In the genomic region with DNA sequence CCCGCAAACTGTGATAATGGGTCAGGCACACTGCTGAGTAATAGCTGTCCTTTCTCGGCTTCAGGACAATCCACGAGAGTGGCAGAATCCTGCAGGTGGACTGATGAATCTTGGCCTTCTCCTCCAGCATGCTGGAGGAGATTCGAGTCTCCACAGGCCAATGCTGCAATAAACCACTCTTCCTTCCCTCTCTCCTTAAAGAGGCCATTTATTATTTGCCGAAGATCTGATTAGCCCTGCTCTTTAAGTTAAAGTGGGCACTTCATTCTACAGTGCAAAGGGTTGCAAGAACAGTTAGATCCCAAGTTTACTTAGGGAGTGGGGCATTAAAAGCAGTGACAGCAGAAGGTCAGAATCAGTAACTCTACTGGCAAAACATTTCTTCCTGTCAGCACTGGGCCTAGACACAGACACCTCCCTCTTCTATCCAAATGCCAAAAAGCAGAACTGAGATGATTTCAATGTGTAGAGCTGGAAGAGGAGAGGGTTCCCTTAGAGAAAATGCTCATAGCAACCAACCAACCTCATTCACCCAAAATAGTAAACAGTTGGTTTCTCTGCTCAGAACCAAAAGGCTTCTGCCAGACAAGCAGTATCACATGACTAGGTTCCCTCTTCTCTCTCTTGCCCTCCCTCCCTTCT, we compare ENCODE assay signal across 8 cellular contexts.
DNase-seq lines count a peak whose midpoint lies in the region; ATAC-seq and TF ChIP-seq lines count a peak whose summit lies in the region.

No MANE protein-coding gene starts in this region.

- peak overlapping the region; percentile 3; the same call in 1 of the 2 replicates for H2AFZ ChIP-seq in OCI-LY7 (ENCODE audit: low read length)

- H3K27ac Mint-ChIP-seq in activated T-cell treated with anti-CD3 and anti-CD28 coated beads, Interleukin-2, amount 50 U/mL, for 24 hours: peak overlapping the region; percentile 70

- peaks cover 63% of the 10 kb centered on the region for H3K4me1 ChIP-seq in OCI-LY7 (ENCODE audit: insufficient read depth, low read length, poor library complexity, severe bottlenecking)

- H3K36me3 Mint-ChIP-seq in activated T-cell treated with anti-CD3 and anti-CD28 coated beads, Interleukin-2, amount 50 U/mL, for 24 hours (ENCODE audit: low read depth): peaks cover 4% of the 10 kb centered on the region
- peaks cover 7% of the 10 kb centered on the region for H3K36me3 Mint-ChIP-seq in activated T-cell treated with anti-CD3 and anti-CD28 coated beads, Interleukin-2, amount 50 U/mL, for 4 hours (ENCODE audit: insufficient read depth)

- no peak for ATAC-seq in activated T-cell treated with anti-CD3 and anti-CD28 coated beads, Interleukin-2, amount 50 U/mL, for 4 hours
- ATAC-seq in HG02885 (IDR thresholded peaks at IDR 0.05; ENCODE audit: poor library complexity, unreplicated experiment): peak; percentile 88

- peak overlapping the region; percentile 85 for H3K27ac ChIP-seq in OCI-LY7 (ENCODE audit: low read depth, low read length, poor library complexity, severe bottlenecking)
- peak overlapping the region in 20 of 21 experiments; percentile 18 to 82 (median 58) for H3K27ac ChIP-seq in skin epidermis

- no peaks in the 10 kb centered on the region for H3K27me3 Mint-ChIP-seq in activated T-cell treated with anti-CD3 and anti-CD28 coated beads, Interleukin-2, amount 50 U/mL, for 24 hours
- no peaks in the 10 kb centered on the region for H3K27me3 Mint-ChIP-seq in activated T-cell treated with anti-CD3 and anti-CD28 coated beads, Interleukin-2, amount 50 U/mL, for 4 hours (ENCODE audit: low read depth)

- intact Hi-C loops in OCI-LY7 (cut with micrococcal nuclease; ENCODE audit: unreplicated experiment): loop anchor here (1.0 kb wide), 1 partner anchor 56 kb away; no protein-coding TSS in a partner anchor

- no peak overlapping the region for H3K4me3 Mint-ChIP-seq in activated T-cell treated with anti-CD3 and anti-CD28 coated beads, Interleukin-2, amount 50 U/mL, for 24 hours
- H3K4me3 Mint-ChIP-seq in activated T-cell treated with anti-CD3 and anti-CD28 coated beads, Interleukin-2, amount 50 U/mL, for 4 hours: no peak overlapping the region

- H3K9me2 ChIP-seq in OCI-LY7 (ENCODE audit: insufficient read depth, low read length): no peaks in the 10 kb centered on the region

- H3K4me1 Mint-ChIP-seq in activated T-cell treated with anti-CD3 and anti-CD28 coated beads, Interleukin-2, amount 50 U/mL, for 24 hours (ENCODE audit: low read depth): peaks cover 44% of the 10 kb centered on the region
- H3K4me1 Mint-ChIP-seq in activated T-cell treated with anti-CD3 and anti-CD28 coated beads, Interleukin-2, amount 50 U/mL, for 4 hours (ENCODE audit: low read depth): peaks cover 39% of the 10 kb centered on the region

- H3K9me3 ChIP-seq in OCI-LY7 (ENCODE audit: low read length): no peaks in the 10 kb centered on the region

- H3K79me2 ChIP-seq in OCI-LY7 (ENCODE audit: insufficient read depth, low read depth, low read length): peaks cover 36% of the 10 kb centered on the region; the same call in 1 of the 2 replicates

- CTCF ChIA-PET in OCI-LY7 (lab: Charles Lee; ENCODE audit: unreplicated experiment): no interaction called here

- no peak for DNase-seq in activated T-cell treated with anti-CD3 and anti-CD28 coated beads, Interleukin-2, amount 50 U/mL, for 24 hours
- DNase-seq in activated T-cell treated with anti-CD3 and anti-CD28 coated beads, Interleukin-2, amount 50 U/mL, for 4 hours: no peak
- DNase-seq in OCI-LY7 (ENCODE audit: low spot score) (peak; percentile 91), foreskin melanocyte (peak; percentile 60), SHP77 (lab: John Stamatoyannopoulos, UW) (no peak), HK-2 (ENCODE audit: unreplicated experiment) (no peak)

- no TSS peak for BruUV-seq in OCI-LY7 (replicated peaks; lab: Mats Ljungman, UMichigan)

- peak overlapping the region; percentile 76 for H3K4me2 ChIP-seq in OCI-LY7 (ENCODE audit: low read length)

- POLR2A ChIA-PET in OCI-LY7 (lab: Charles Lee): interaction anchor here (0.6 to 1.4 kb wide), 4 partner anchors 21 to 77 kb away, joined by 3 to 7 read pairs (median 5); no protein-coding TSS in a partner anchor

- H4K20me1 ChIP-seq in OCI-LY7 (ENCODE audit: insufficient read depth, low read length): peaks cover 4% of the 10 kb centered on the region; the same call in 1 of the 2 replicates

- no peaks in the 10 kb centered on the region for H3K9me3 Mint-ChIP-seq in activated T-cell treated with anti-CD3 and anti-CD28 coated beads, Interleukin-2, amount 50 U/mL, for 24 hours
- H3K9me3 Mint-ChIP-seq in activated T-cell treated with anti-CD3 and anti-CD28 coated beads, Interleukin-2, amount 50 U/mL, for 4 hours: no peaks in the 10 kb centered on the region

- H3K4me3 ChIP-seq in OCI-LY7 (ENCODE audit: low read depth, low read length, poor library complexity, severe bottlenecking) (peak overlapping the region; percentile 49), skin epidermis (no peak overlapping the region)

- no peak for TF ChIP-seq CTCF in OCI-LY7 (conservative IDR thresholded peaks at IDR 0.05; ENCODE audit: low read length)

- peaks cover 19% of the 10 kb centered on the region for H3K36me3 ChIP-seq in OCI-LY7 (ENCODE audit: insufficient read depth, low read length)

Comparison
In these comparisons a context has a peak if more than half of its experiments do, and no peak if none do; other contexts are left out.
1. DNase-seq: peak in OCI-LY7 (single experiment) and foreskin melanocyte (single experiment); none in activated T-cell treated with anti-CD3 and anti-CD28 coated beads, Interleukin-2, amount 50 U/mL, for 24 hours (single experiment), activated T-cell treated with anti-CD3 and anti-CD28 coated beads, Interleukin-2, amount 50 U/mL, for 4 hours (single experiment), SHP77 (0 of 2) and HK-2 (single experiment).